ENCODE assay signal across 18 cellular contexts in genomic region chr18:46297124-46297523, GRCh38.
A peak's percentile ranks its signal among the peaks of the same experiment; 100 is the strongest.
DNase-seq lines count a peak whose midpoint lies in the region; ATAC-seq, FAIRE-seq and TF ChIP-seq lines count a peak whose summit lies in the region.
"Had no signal": no experiment of that assay in that cellular context is flagged by ENCODE, and none has a peak within 500 bp of the region (broad histone marks: within the 10 kb centered on the region; RNA-seq: fewer than 3 reads in every experiment).

No MANE protein-coding gene starts in this region.

- intact Hi-C loops in left cardiac atrium (cut with DNase I): no loop called here

- H3K4ac ChIP-seq in H1 (replicated peaks; ENCODE audit: insufficient read length, low read depth, low read length): no peak overlapping the region

- 90% methylated on average over 1 of the region's 1 CpG; no CpG with 5 or more reads in 1 of the 2 experiments for WGBS in H1 (ENCODE audit: extremely low coverage in 1 of 2, insufficient coverage in 1 of 2, insufficient read length in 1 of 2, insufficient replicate concordance in 2 of 2, low coverage in 1 of 2, low lambda C conversion rate in 2 of 2, missing lambda C conversion rate in 1 of 2), 2 experiments
- 38 to 69% methylated on average over 1 of the region's 1 CpG for WGBS in upper lobe of left lung, 2 donors

- H4K91ac ChIP-seq in H1 (replicated peaks; ENCODE audit: insufficient read length, low read length): no peak overlapping the region

- H3K9me3 ChIP-seq in DND-41 (ENCODE audit: insufficient read depth, low read length, severe bottlenecking) (no peaks in the 10 kb centered on the region), H1 (ENCODE audit: insufficient read depth in 2 of 2, low read depth in 1 of 2, low read length in 1 of 2) (no peaks in the 10 kb centered on the region), upper lobe of left lung (no peaks in the 10 kb centered on the region)
- H3K9me3 ChIP-seq: BLaER1 had no signal

- no peak for FAIRE-seq in H1 (lab: Jason Lieb, UNC)

- H3K4me1 Mint-ChIP-seq in nephron progenitor cell: peaks cover 43% of the 10 kb centered on the region
- H3K4me1 Mint-ChIP-seq in activated naive CD8-positive, alpha-beta T cell treated with anti-CD3 and anti-CD28 coated beads, Interleukin-2, amount 50 U/mL, for 24 hours: peaks cover 3% of the 10 kb centered on the region

- H4K8ac ChIP-seq in H1 (ENCODE audit: extremely low read depth, insufficient read depth, low read length): no peak overlapping the region

- H2BK15ac ChIP-seq in H1 (ENCODE audit: low read length): peak overlapping the region; percentile 97; the same call in 1 of the 2 replicates

- no peak overlapping the region for H3K56ac ChIP-seq in H1 (replicated peaks; ENCODE audit: insufficient read length, low read depth, low read length)

- H3K14ac ChIP-seq in H1 (ENCODE audit: insufficient read length): no peak overlapping the region

- H2AK5ac ChIP-seq in H1 (ENCODE audit: low read depth, low read length): no peak overlapping the region

- H3K36me3 ChIP-seq in DND-41 (ENCODE audit: insufficient read depth, low read length) (no peaks in the 10 kb centered on the region), H1 (ENCODE audit: control insufficient read depth in 2 of 4, insufficient read depth in 4 of 4, low read length in 3 of 4) (no peaks in the 10 kb centered on the region), upper lobe of left lung (no peaks in the 10 kb centered on the region)
- H3K36me3 ChIP-seq: BLaER1 had no signal

- H3K36me3 Mint-ChIP-seq in nephron progenitor cell (ENCODE audit: low read depth): no peaks in the 10 kb centered on the region
- no peaks in the 10 kb centered on the region for H3K36me3 Mint-ChIP-seq in activated naive CD8-positive, alpha-beta T cell treated with anti-CD3 and anti-CD28 coated beads, Interleukin-2, amount 50 U/mL, for 24 hours (ENCODE audit: low read depth)
- H3K36me3 Mint-ChIP-seq: CD14-positive monocyte; CD4-positive, alpha-beta memory T cell had no signal

- ATAC-seq in DND-41 (ENCODE audit: insufficient read depth, low read depth): 0 out of 3 replicates have a peak, but pooled peaks have one; percentile 16
- ATAC-seq in upper lobe of left lung (ENCODE audit: low FRiP score in 2 of 2): peak; percentile 5 to 62
- ATAC-seq in left cardiac atrium: no peak
- ATAC-seq in activated naive CD8-positive, alpha-beta T cell treated with anti-CD3 and anti-CD28 coated beads, Interleukin-2, amount 50 U/mL, for 24 hours: no peak
- ATAC-seq: GM23338, HCT116 had no signal

- H3K4me1 ChIP-seq in DND-41 (ENCODE audit: insufficient read depth, low read length) (no peaks in the 10 kb centered on the region), H1 (replicated peaks in 1 of 4; ENCODE audit: control insufficient read depth in 3 of 4, insufficient read depth in 4 of 4, low read length in 3 of 4) (peaks cover 5 to 10% (median 9%) of the 10 kb centered on the region in 4 experiments), upper lobe of left lung (peaks cover 0 to 19% (median 5%) of the 10 kb centered on the region in 4 donors)

- H3K27me3 ChIP-seq in DND-41 (ENCODE audit: insufficient read depth, low read length, poor library complexity) (no peaks in the 10 kb centered on the region), H1 (replicated peaks in 1 of 4; ENCODE audit: control insufficient read depth in 3 of 4, extremely low read depth in 1 of 4, insufficient read depth in 3 of 4, low read length in 3 of 4) (no peaks in the 10 kb centered on the region), upper lobe of left lung (no peaks in the 10 kb centered on the region)
- H3K27me3 ChIP-seq: BLaER1 had no signal

- TF ChIP-seq RAD21 in H1 (IDR thresholded peaks at IDR 0.05 in 1 of 2, conservative IDR thresholded peaks at IDR 0.05 in 1 of 2; ENCODE audit: low read depth in 2 of 2, low read length in 2 of 2): no peak

- DNase-seq in DND-41 (no peak), H1 (ENCODE audit: low read depth in 1 of 2, low spot score in 2 of 2) (no peak), nephron progenitor cell (no peak), upper lobe of left lung (peak in 1 of 2 donors; percentile 53), left cardiac atrium (no peak)
- no peak for DNase-seq in activated naive CD8-positive, alpha-beta T cell treated with anti-CD3 and anti-CD28 coated beads, Interleukin-2, amount 50 U/mL, for 24 hours
- DNase-seq in activated naive CD4-positive, alpha-beta T cell treated with Interleukin-2 at 50 U/mL for 16 hours: no peak
- DNase-seq: 8988T; CD4-positive, alpha-beta memory T cell; DMS153; GF-D8; H7; HFFc6 had no signal

- H4K5ac ChIP-seq in H1 (ENCODE audit: insufficient read length, low read depth, low read length): no peak overlapping the region

- TF ChIP-seq EP300 in H1 (IDR thresholded peaks at IDR 0.05; ENCODE audit: borderline replicate concordance in 1 of 2, low read depth in 2 of 2, low read length in 2 of 2) (no peak), upper lobe of left lung (IDR thresholded peaks at IDR 0.05) (no peak)

- no peak overlapping the region for H2AFZ ChIP-seq in DND-41 (ENCODE audit: low read depth, low read length)
- H2AFZ ChIP-seq in H1 (ENCODE audit: low read length): no peak overlapping the region
- H2AFZ ChIP-seq: GM23338 had no signal

- H2BK5ac ChIP-seq in H1 (ENCODE audit: low read depth, low read length): no peak overlapping the region

- H3K27me3 Mint-ChIP-seq in nephron progenitor cell (ENCODE audit: low read depth, poor library complexity): peaks cover 32% of the 10 kb centered on the region
- H3K27me3 Mint-ChIP-seq in activated naive CD8-positive, alpha-beta T cell treated with anti-CD3 and anti-CD28 coated beads, Interleukin-2, amount 50 U/mL, for 24 hours: peaks cover 2% of the 10 kb centered on the region

- no peak for TF ChIP-seq CTCF in DND-41 (IDR thresholded peaks at IDR 0.05; ENCODE audit: borderline replicate concordance, extremely low read depth, low read length, poor library complexity, severe bottlenecking)
- TF ChIP-seq CTCF in H1 (IDR thresholded peaks at IDR 0.05; ENCODE audit: control extremely low read depth in 1 of 3, insufficient read depth in 1 of 3, low read depth in 1 of 3, low read length in 3 of 3): no peak
- TF ChIP-seq CTCF in nephron progenitor cell (IDR thresholded peaks at IDR 0.05): no peak
- no peak for TF ChIP-seq CTCF in upper lobe of left lung (IDR thresholded peaks at IDR 0.05)

- no peaks in the 10 kb centered on the region for H3K9me3 Mint-ChIP-seq in nephron progenitor cell
- H3K9me3 Mint-ChIP-seq in activated naive CD8-positive, alpha-beta T cell treated with anti-CD3 and anti-CD28 coated beads, Interleukin-2, amount 50 U/mL, for 24 hours: no peaks in the 10 kb centered on the region
- H3K9me3 Mint-ChIP-seq: CD14-positive monocyte; CD4-positive, alpha-beta memory T cell; GM23338; HFFc6 had no signal

- CTCF ChIA-PET in H1 (lab: Charles Lee; ENCODE audit: partially characterized antibody): interaction anchor here (0.9 to 4.5 kb wide), 2 partner anchors 16 to 93 kb away, joined by 3 to 25 read pairs; no protein-coding TSS in a partner anchor

- H3K18ac ChIP-seq in H1 (ENCODE audit: extremely low read depth, low read length): no peak overlapping the region

- H3K79me1 ChIP-seq in H1 (ENCODE audit: low read depth, low read length): no peaks in the 10 kb centered on the region

- H2BK12ac ChIP-seq in H1 (ENCODE audit: low read depth, low read length): no peak overlapping the region

- H3K4me2 ChIP-seq in DND-41 (ENCODE audit: insufficient read depth, low read length) (no peak overlapping the region), H1 (ENCODE audit: insufficient read depth in 1 of 2, low read depth in 2 of 2, low read length in 2 of 2) (no peak overlapping the region)
- H3K4me2 ChIP-seq: BLaER1, GM23338 had no signal

- H3K4me3 ChIP-seq in DND-41 (ENCODE audit: low read depth in 1 of 2, low read length in 2 of 2) (no peak overlapping the region), H1 (ENCODE audit: extremely low read depth in 1 of 4, insufficient read depth in 2 of 4, low read depth in 3 of 4, low read length in 4 of 4) (no peak overlapping the region), upper lobe of left lung (no peak overlapping the region)
- H3K4me3 ChIP-seq: BLaER1, GM23338 had no signal

- no peaks in the 10 kb centered on the region for H3K79me2 ChIP-seq in DND-41 (ENCODE audit: insufficient read depth, low read length)
- H3K79me2 ChIP-seq in H1 (ENCODE audit: control insufficient read depth in 1 of 2, insufficient read depth in 2 of 2, low read length in 2 of 2): no peaks in the 10 kb centered on the region

- no peak overlapping the region for H3K23ac ChIP-seq in H1 (ENCODE audit: insufficient read length)

- H2BK20ac ChIP-seq in H1 (ENCODE audit: low read length): no peak overlapping the region

- H3K9ac ChIP-seq in DND-41 (ENCODE audit: low read depth, low read length) (no peak overlapping the region), H1 (replicated peaks in 1 of 4; ENCODE audit: extremely low read depth in 1 of 4, low read depth in 3 of 4, low read length in 3 of 4) (no peak overlapping the region)
- H3K9ac ChIP-seq: BLaER1 had no signal

- H3K27ac ChIP-seq in DND-41 (ENCODE audit: low read length): no peak overlapping the region
- no peak overlapping the region for H3K27ac ChIP-seq in H1 (ENCODE audit: low read depth, low read length)
- peak overlapping the region in 1 of 4 donors; percentile 46 for H3K27ac ChIP-seq in upper lobe of left lung
- H3K27ac ChIP-seq: BLaER1, HL-60 had no signal

- peak overlapping the region; percentile 39 for H3K27ac Mint-ChIP-seq in nephron progenitor cell
- H3K27ac Mint-ChIP-seq in activated naive CD8-positive, alpha-beta T cell treated with anti-CD3 and anti-CD28 coated beads, Interleukin-2, amount 50 U/mL, for 24 hours: no peak overlapping the region
- H3K27ac Mint-ChIP-seq: CD4-positive, alpha-beta memory T cell; GM23338; HFFc6 had no signal

- POLR2A ChIA-PET in H1 (lab: Charles Lee; ENCODE audit: partially characterized antibody): interaction anchor here (0.8 to 0.9 kb wide), 2 partner anchors 18 to 25 kb away, joined by 3 read pairs; no protein-coding TSS in a partner anchor

- H3K4me3 Mint-ChIP-seq in nephron progenitor cell: no peak overlapping the region
- H3K4me3 Mint-ChIP-seq in activated naive CD8-positive, alpha-beta T cell treated with anti-CD3 and anti-CD28 coated beads, Interleukin-2, amount 50 U/mL, for 24 hours: no peak overlapping the region
- H3K4me3 Mint-ChIP-seq: CD14-positive monocyte, GM23338, HFFc6 had no signal

- no peaks in the 10 kb centered on the region for H4K20me1 ChIP-seq in DND-41 (ENCODE audit: insufficient read depth, low read length)
- no peaks in the 10 kb centered on the region for H4K20me1 ChIP-seq in H1 (replicated peaks in 1 of 2; ENCODE audit: control insufficient read depth in 1 of 2, insufficient read depth in 2 of 2, low read length in 2 of 2)
- H4K20me1 ChIP-seq: BLaER1 had no signal

- TF ChIP-seq POLR2A in H1 (IDR thresholded peaks at IDR 0.05; ENCODE audit: control extremely low read depth in 1 of 2, low read depth in 2 of 2, low read length in 2 of 2) (no peak), upper lobe of left lung (IDR thresholded peaks at IDR 0.05) (no peak)

- no peak overlapping the region for H2BK120ac ChIP-seq in H1 (replicated peaks; ENCODE audit: low read depth, low read length)

- no peaks in the 10 kb centered on the region; the same call in 1 of the 2 replicates for H3K23me2 ChIP-seq in H1 (ENCODE audit: low read depth, low read length)

TF ChIP-seq in H1, 55 proteins besides CTCF, POLR2A, EP300 and RAD21 (continues in another document):
- TF ChIP-seq CBX8 (IDR thresholded peaks at IDR 0.05; ENCODE audit: borderline replicate concordance, low read depth, low read length): no peak
- no peak for TF ChIP-seq KDM1A (IDR thresholded peaks at IDR 0.05; ENCODE audit: borderline replicate concordance, low read length)

Comparison
In these comparisons a context has a peak if more than half of its experiments do, and no peak if none do; other contexts are left out.
1. ATAC-seq: peak in DND-41 (single experiment) and upper lobe of left lung (2 of 2); none in left cardiac atrium (0 of 2) and activated naive CD8-positive, alpha-beta T cell treated with anti-CD3 and anti-CD28 coated beads, Interleukin-2, amount 50 U/mL, for 24 hours (single experiment).